ENCODE assay signal across 27 cellular contexts in genomic region chr6:28929887-28930620, GRCh38.
"Had no signal": no experiment of that assay in that cellular context is flagged by ENCODE, and none has a peak within 500 bp of the region (broad histone marks: within the 10 kb centered on the region; RNA-seq: fewer than 3 reads in every experiment).

No MANE protein-coding gene starts in this region.

- H3K9me3 ChIP-seq: MG63 had no signal

- H3K36me3 ChIP-seq: brain microvascular endothelial cell, cardiac muscle cell, MG63 had no signal

- ATAC-seq: activated T-helper 17 cell treated with anti-CD3 and anti-CD28 coated beads, Interleukin-2, amount 50 U/mL, for 72 hours; PC-3 had no signal

- FAIRE-seq: RCC 7860, TTC549 had no signal

- H3K9ac ChIP-seq: KMS-11 had no signal

- DNase-seq: activated B cell treated with CpG ODN at 0.5 μM for 24 hours; activated CD4-positive, alpha-beta memory T cell treated with anti-CD3 and anti-CD28 coated beads for 36 hours; activated CD4-positive, alpha-beta T cell treated with anti-CD3 and anti-CD28 coated beads, Interleukin-2, amount 10 ng/mL, durations not matched to agents 7 days and 5 days; activated CD8-positive, alpha-beta memory T cell treated with anti-CD3 and anti-CD28 coated beads for 24 hours; activated gamma-delta T cell; activated naive CD4-positive, alpha-beta T cell treated with anti-CD3 and anti-CD28 coated beads for 36 hours; activated T-cell treated with anti-CD3 and anti-CD28 coated beads, Interleukin-2, amount 50 U/mL, for 48 hours; brain microvascular endothelial cell; MG63; MV-4-11; NCI-H1092 treated with DMSO at 0.1 percent for 48 hours; NCI-H1417 treated with DMSO at 0.1 percent for 48 hours; NCI-H1694 treated with DMSO at 0.1 percent for 48 hours; NCI-H2029 treated with DMSO at 0.1 percent for 48 hours; NCI-H345; NCI-H510A; NCI-H526 treated with DMSO at 0.1 percent for 48 hours; NCI-H82; PC-3; SHP77 treated with DMSO at 0.1 percent for 48 hours; T-helper 2 cell; T1000 had no signal

- H3K4me3 ChIP-seq: cardiac muscle cell, MG63 had no signal

- H3K27me3 ChIP-seq: brain microvascular endothelial cell, cardiac muscle cell, MG63 had no signal

- H3K4me2 ChIP-seq: KMS-11 had no signal

- H3K27ac ChIP-seq: brain microvascular endothelial cell, cardiac muscle cell, KMS-11 had no signal
